ENCODE assay signal across 22 cellular contexts in genomic region chr10:71790749-71791440, GRCh38. TPM values are rescaled to one million over a fixed set of nuclear protein-coding genes. Genes with fewer than 3 reads are reported as not detected.
DNase-seq lines count a peak whose midpoint lies in the region; ATAC-seq and TF ChIP-seq lines count a peak whose summit lies in the region.
"Had no signal": no experiment of that assay in that cellular context is flagged by ENCODE, and none has a peak within 500 bp of the region (broad histone marks: within the 10 kb centered on the region; RNA-seq: fewer than 3 reads in every experiment).

No MANE protein-coding gene starts in this region.

- H3F3A ChIP-seq in GM23248 (ENCODE audit: insufficient read depth), result no peaks in the 10 kb centered on the region

- no peaks in the 10 kb centered on the region for H3K79me2 ChIP-seq in GM23248 (ENCODE audit: insufficient read depth)

- H3K27me3 ChIP-seq in GM23248 (replicated peaks; ENCODE audit: insufficient read depth), result 0 out of 2 replicates have a peak, but pooled peaks cover 10% of the 10 kb centered on the region

- H3K9ac ChIP-seq in GM23248, result no peak overlapping the region

- H3K27ac ChIP-seq in GM23248, result no peak overlapping the region

- no peak overlapping the region for H3K4me2 ChIP-seq in GM23248 (ENCODE audit: unreplicated experiment)

- no peak overlapping the region for H2AFZ ChIP-seq in GM23248

- peaks cover 37% of the 10 kb centered on the region for H3K27me3 Mint-ChIP-seq in activated naive CD4-positive, alpha-beta T cell treated with anti-CD3 and anti-CD28 coated beads, Interleukin-2, amount 10 ng/mL, durations not matched to agents 7 days and 5 days
- no peaks in the 10 kb centered on the region for H3K27me3 Mint-ChIP-seq in activated CD8-positive, alpha-beta T cell treated with anti-CD3 and anti-CD28 coated beads for 36 hours
- peaks cover 27% of the 10 kb centered on the region for H3K27me3 Mint-ChIP-seq in HFFc6 (ENCODE audit: insufficient read depth)
- H3K27me3 Mint-ChIP-seq: activated CD4-positive, alpha-beta T cell treated with anti-CD3 and anti-CD28 coated beads, Interleukin-2, amount 10 ng/mL, durations not matched to agents 24 days and 14 days had no signal

- WGBS in GM23248 (ENCODE audit: low coverage in 1 of 2, low lambda C conversion rate in 2 of 2, missing lambda C conversion rate in 2 of 2), 2 experiments, result 71 to 72% methylated on average over 15 to 17 of the region's 17 CpGs

- H3K4me3 ChIP-seq in GM23248, result no peak overlapping the region
- H3K4me3 ChIP-seq: lung had no signal

- TF ChIP-seq CTCF in activated CD8-positive, alpha-beta T cell treated with anti-CD3 and anti-CD28 coated beads for 36 hours (IDR thresholded peaks at IDR 0.05), result no peak
- no peak for TF ChIP-seq CTCF in HFFc6 (IDR thresholded peaks at IDR 0.05)

- peak; percentile 77 to 94 for ATAC-seq in activated naive CD4-positive, alpha-beta T cell treated with anti-CD3 and anti-CD28 coated beads, Interleukin-2, amount 50 U/mL, for 72 hours
- peak; percentile 51 for ATAC-seq in GM21619 (IDR thresholded peaks at IDR 0.05; ENCODE audit: unreplicated experiment)
- peak; percentile 90 for ATAC-seq in activated CD8-positive, alpha-beta T cell treated with anti-CD3 and anti-CD28 coated beads for 36 hours
- ATAC-seq in stimulated activated naive CD8-positive, alpha-beta T cell treated with anti-CD3 and anti-CD28 coated beads, Interleukin-15, Interleukin-2, amounts not matched to agents 100 U/mL and 50 U/mL, for 24 hours, result peak; percentile 67
- ATAC-seq: HepG2 had no signal

- POLR2A ChIA-PET in activated CD8-positive, alpha-beta T cell treated with anti-CD3 and anti-CD28 coated beads for 36 hours (lab: Charles Lee), result interaction anchor here (1.2 kb wide), 1 partner anchor 68 kb away, joined by 3 read pairs; no protein-coding TSS in a partner anchor

- peaks cover 11% of the 10 kb centered on the region for H3K4me1 Mint-ChIP-seq in activated naive CD4-positive, alpha-beta T cell treated with anti-CD3 and anti-CD28 coated beads, Interleukin-2, amount 10 ng/mL, durations not matched to agents 7 days and 5 days
- peaks cover 9% of the 10 kb centered on the region for H3K4me1 Mint-ChIP-seq in activated CD8-positive, alpha-beta T cell treated with anti-CD3 and anti-CD28 coated beads for 36 hours (ENCODE audit: low read depth)
- H3K4me1 Mint-ChIP-seq in HFFc6 (ENCODE audit: low read depth), result no peaks in the 10 kb centered on the region

- no peaks in the 10 kb centered on the region for H3K9me3 Mint-ChIP-seq in activated naive CD4-positive, alpha-beta T cell treated with anti-CD3 and anti-CD28 coated beads, Interleukin-2, amount 50 U/mL, for 72 hours
- no peaks in the 10 kb centered on the region for H3K9me3 Mint-ChIP-seq in activated naive CD4-positive, alpha-beta T cell treated with anti-CD3 and anti-CD28 coated beads, Interleukin-2, amount 10 ng/mL, durations not matched to agents 7 days and 5 days
- H3K9me3 Mint-ChIP-seq in activated CD8-positive, alpha-beta T cell treated with anti-CD3 and anti-CD28 coated beads for 36 hours, result no peaks in the 10 kb centered on the region
- no peaks in the 10 kb centered on the region for H3K9me3 Mint-ChIP-seq in HFFc6

- no peaks in the 10 kb centered on the region for H3K36me3 ChIP-seq in GM23248 (ENCODE audit: low read depth)

- no peaks in the 10 kb centered on the region for H3K36me3 Mint-ChIP-seq in activated naive CD4-positive, alpha-beta T cell treated with anti-CD3 and anti-CD28 coated beads, Interleukin-2, amount 50 U/mL, for 72 hours
- H3K36me3 Mint-ChIP-seq in activated naive CD4-positive, alpha-beta T cell treated with anti-CD3 and anti-CD28 coated beads, Interleukin-2, amount 10 ng/mL, durations not matched to agents 7 days and 5 days, result no peaks in the 10 kb centered on the region
- H3K36me3 Mint-ChIP-seq in activated CD8-positive, alpha-beta T cell treated with anti-CD3 and anti-CD28 coated beads for 36 hours (ENCODE audit: low read depth), result no peaks in the 10 kb centered on the region
- no peaks in the 10 kb centered on the region for H3K36me3 Mint-ChIP-seq in HFFc6 (ENCODE audit: low read depth)
- H3K36me3 Mint-ChIP-seq: CD14-positive monocyte had no signal

- H3K27ac Mint-ChIP-seq in activated naive CD4-positive, alpha-beta T cell treated with anti-CD3 and anti-CD28 coated beads, Interleukin-2, amount 50 U/mL, for 72 hours, result no peak overlapping the region
- no peak overlapping the region for H3K27ac Mint-ChIP-seq in activated naive CD4-positive, alpha-beta T cell treated with anti-CD3 and anti-CD28 coated beads, Interleukin-2, amount 10 ng/mL, durations not matched to agents 7 days and 5 days
- H3K27ac Mint-ChIP-seq in activated CD8-positive, alpha-beta T cell treated with anti-CD3 and anti-CD28 coated beads for 36 hours, result peak overlapping the region; percentile 66
- no peak overlapping the region for H3K27ac Mint-ChIP-seq in HFFc6
- H3K27ac Mint-ChIP-seq: activated CD4-positive, alpha-beta T cell treated with anti-CD3 and anti-CD28 coated beads, Interleukin-2, amount 10 ng/mL, durations not matched to agents 24 days and 14 days; CD14-positive monocyte had no signal

- no peak overlapping the region for H3K4me3 Mint-ChIP-seq in activated naive CD4-positive, alpha-beta T cell treated with anti-CD3 and anti-CD28 coated beads, Interleukin-2, amount 10 ng/mL, durations not matched to agents 7 days and 5 days
- H3K4me3 Mint-ChIP-seq in activated CD8-positive, alpha-beta T cell treated with anti-CD3 and anti-CD28 coated beads for 36 hours, result no peak overlapping the region
- H3K4me3 Mint-ChIP-seq in HFFc6, result no peak overlapping the region
- H3K4me3 Mint-ChIP-seq: activated CD4-positive, alpha-beta T cell treated with anti-CD3 and anti-CD28 coated beads, Interleukin-2, amount 10 ng/mL, durations not matched to agents 24 days and 14 days; CD14-positive monocyte had no signal

- no peaks in the 10 kb centered on the region for H3K4me1 ChIP-seq in GM23248 (ENCODE audit: insufficient read depth)

- no peaks in the 10 kb centered on the region for H3K9me2 ChIP-seq in GM23248 (ENCODE audit: insufficient read depth)

- H3K9me3 ChIP-seq in GM23248 (ENCODE audit: low read depth), result no peaks in the 10 kb centered on the region

- CTCF ChIA-PET in activated naive CD4-positive, alpha-beta T cell treated with anti-CD3 and anti-CD28 coated beads, Interleukin-2, amount 10 ng/mL, durations not matched to agents 7 days and 5 days (lab: Charles Lee), result no interaction called here
- CTCF ChIA-PET in activated CD8-positive, alpha-beta T cell treated with anti-CD3 and anti-CD28 coated beads for 36 hours (lab: Charles Lee), result no interaction called here

- in situ Hi-C loops in GM23248 (cut with MboI), result no loop called here

- no peak for DNase-seq in activated naive CD4-positive, alpha-beta T cell treated with anti-CD3 and anti-CD28 coated beads, Interleukin-2, amount 50 U/mL, for 72 hours (ENCODE audit: low spot score in 2 of 2)
- no peak for DNase-seq in activated naive CD4-positive, alpha-beta T cell treated with anti-CD3 and anti-CD28 coated beads, Interleukin-2, amount 10 ng/mL, durations not matched to agents 7 days and 5 days
- DNase-seq in activated CD8-positive, alpha-beta T cell treated with anti-CD3 and anti-CD28 coated beads for 36 hours, result peak; percentile 64
- no peak for DNase-seq in stimulated activated naive CD8-positive, alpha-beta T cell treated with anti-CD3 and anti-CD28 coated beads, Interleukin-15, Interleukin-2, amounts not matched to agents 100 U/mL and 50 U/mL, for 24 hours
- no peak for DNase-seq in GM23248
- no peak for DNase-seq in HFFc6
- DNase-seq in anterior cingulate cortex (lab: John Stamatoyannopoulos, UW), result no peak
- DNase-seq: activated CD4-positive, alpha-beta T cell treated with anti-CD3 and anti-CD28 coated beads, Interleukin-2, amount 10 ng/mL, durations not matched to agents 24 days and 14 days; activated naive CD4-positive, alpha-beta T cell; effector CD4-positive, alpha-beta T cell; erythroblast; hypothalamus; NCI-H1694 treated with DMSO at 0.1 percent for 48 hours; NCI-H774; retina; SHP77 treated with DMSO at 0.1 percent for 48 hours; stimulated activated CD4-positive, alpha-beta T cell treated with anti-CD3 and anti-CD28 coated beads, Interleukin-12 subunit alpha, Interleukin-12 subunit beta, amount 100 ng/mL, for 4 hours had no signal

- no peaks in the 10 kb centered on the region for H4K20me1 ChIP-seq in GM23248 (ENCODE audit: insufficient read depth)

- intact Hi-C loops in activated CD8-positive, alpha-beta T cell treated with anti-CD3 and anti-CD28 coated beads for 36 hours (cut with micrococcal nuclease), result no loop called here

RNA-seq across cellular contexts. Expression of gene VSIR, which starts 17.6 kb away (rescaled TPM):
- 100 to 1,000 TPM in 1 of 2 donors, 10 to 100 TPM in 1; 54.5 to 126 TPM for total RNA-seq in activated naive CD4-positive, alpha-beta T cell treated with anti-CD3 and anti-CD28 coated beads, Interleukin-2, amount 50 U/mL, for 72 hours
- 10 to 100 TPM; 59.6 to 61.0 TPM for total RNA-seq in activated CD8-positive, alpha-beta T cell treated with anti-CD3 and anti-CD28 coated beads for 36 hours
- 60.8 and 81.6 TPM in 2 replicates for total RNA-seq in GM23248 (2014; rRNA removed; shearing (Covaris generic))
- 152 and 153 TPM in 2 replicates for polyA plus RNA-seq in GM23248 (2016; fragmentation: Nextera tagmentation; extraction: Ambion mirVana)
- total RNA-seq in HFFc6 (2021; fragmentation: NEBNext Ultra II Directional; extraction: Animal tissue kit (Norgen Biotek cat#: 25700)), result 10 to 100 TPM; 24.3 to 36.2 (median 29.0) TPM
- total RNA-seq: A673 had no signal
